ENCODE assay signal across 34 cellular contexts in genomic region chr17:70268383-70268782, GRCh38.
"Had no signal": no experiment of that assay in that cellular context is flagged by ENCODE, and none has a peak within 500 bp of the region (broad histone marks: within the 10 kb centered on the region; RNA-seq: fewer than 3 reads in every experiment).

No MANE protein-coding gene starts in this region.

- ATAC-seq: activated CD4-positive, alpha-beta T cell treated with anti-CD3 and anti-CD28 coated beads for 36 hours; activated CD8-positive, alpha-beta memory T cell treated with anti-CD3 and anti-CD28 coated beads, Interleukin-2, amount 10 ng/mL, durations not matched to agents 7 days and 5 days; activated CD8-positive, alpha-beta T cell treated with anti-CD3 and anti-CD28 coated beads, Interleukin-2, amount 10 ng/mL, durations not matched to agents 7 days and 5 days; activated naive CD4-positive, alpha-beta T cell treated with anti-CD3 and anti-CD28 coated beads, Interleukin-2, amount 50 U/mL, for 72 hours; effector memory CD8-positive, alpha-beta T cell; esophagus mucosa; T-cell had no signal

- FAIRE-seq: frontal cortex had no signal

- DNase-seq: activated CD4-positive, alpha-beta memory T cell treated with anti-CD3 and anti-CD28 coated beads for 36 hours; activated CD4-positive, alpha-beta T cell treated with anti-CD3 and anti-CD28 coated beads for 36 hours; activated CD4-positive, alpha-beta T cell treated with anti-CD3 and anti-CD28 coated beads, Interleukin-2, amount 10 ng/mL, durations not matched to agents 24 days and 14 days; activated CD4-positive, CD25-positive, alpha-beta regulatory T cell; activated CD4-positive, CD25-positive, alpha-beta regulatory T cell treated with anti-CD3 and anti-CD28 coated beads, Interleukin-2, amount 50 U/mL, for 72 hours; activated CD8-positive, alpha-beta memory T cell treated with anti-CD3 and anti-CD28 coated beads, Interleukin-2, amount 10 ng/mL, durations not matched to agents 7 days and 5 days; activated CD8-positive, alpha-beta memory T cell treated with anti-CD3 and anti-CD28 coated beads, Interleukin-2, amount 50 U/mL, for 4 hours; activated CD8-positive, alpha-beta T cell treated with anti-CD3 and anti-CD28 coated beads, Interleukin-2, amount 10 ng/mL, durations not matched to agents 7 days and 5 days; activated gamma-delta T cell; activated naive CD4-positive, alpha-beta T cell; activated naive CD4-positive, alpha-beta T cell treated with anti-CD3 and anti-CD28 coated beads, Interleukin-2, amount 10 ng/mL, durations not matched to agents 7 days and 5 days; activated naive CD8-positive, alpha-beta T cell treated with anti-CD3 and anti-CD28 coated beads, Interleukin-2, amount 10 ng/mL, durations not matched to agents 7 days and 5 days; activated T-cell treated with anti-CD3 and anti-CD28 coated beads, Interleukin-2, amount 50 U/mL, for 1 hour; activated T-cell treated with anti-CD3 and anti-CD28 coated beads, Interleukin-2, amount 50 U/mL, for 48 hours; central memory CD4-positive, alpha-beta T cell; cerebellar nuclear complex; effector CD4-positive, alpha-beta T cell; effector memory CD8-positive, alpha-beta T cell; foreskin fibroblast; SW 1271; T-cell; T1000 had no signal

- H3K4me3 ChIP-seq: ascending aorta, breast epithelium, cardiac muscle cell, coronary artery had no signal

- H3K4me1 ChIP-seq: ascending aorta, breast epithelium had no signal

- H3K27me3 Mint-ChIP-seq: activated CD4-positive, alpha-beta memory T cell treated with anti-CD3 and anti-CD28 coated beads for 36 hours; activated CD4-positive, alpha-beta T cell treated with anti-CD3 and anti-CD28 coated beads for 36 hours; activated CD4-positive, alpha-beta T cell treated with anti-CD3 and anti-CD28 coated beads, Interleukin-2, amount 10 ng/mL, durations not matched to agents 24 days and 14 days; activated CD8-positive, alpha-beta memory T cell treated with anti-CD3 and anti-CD28 coated beads, Interleukin-2, amount 10 ng/mL, durations not matched to agents 7 days and 5 days; activated naive CD4-positive, alpha-beta T cell treated with anti-CD3 and anti-CD28 coated beads, Interleukin-2, amount 10 ng/mL, durations not matched to agents 7 days and 5 days; activated naive CD8-positive, alpha-beta T cell treated with anti-CD3 and anti-CD28 coated beads, Interleukin-2, amount 10 ng/mL, durations not matched to agents 7 days and 5 days; brain; dendritic cell treated with granulocyte-macrophage colony-stimulating factor and Interleukin-4, amounts not matched to agents 40 ng/mL and 50 ng/mL, for 4 days; effector memory CD8-positive, alpha-beta T cell; T-cell had no signal

- H3K4me1 Mint-ChIP-seq: activated CD4-positive, alpha-beta T cell treated with anti-CD3 and anti-CD28 coated beads for 36 hours; activated CD4-positive, alpha-beta T cell treated with anti-CD3 and anti-CD28 coated beads, Interleukin-2, amount 10 ng/mL, durations not matched to agents 24 days and 14 days; activated CD8-positive, alpha-beta memory T cell treated with anti-CD3 and anti-CD28 coated beads, Interleukin-2, amount 10 ng/mL, durations not matched to agents 7 days and 5 days; activated naive CD4-positive, alpha-beta T cell treated with anti-CD3 and anti-CD28 coated beads, Interleukin-2, amount 10 ng/mL, durations not matched to agents 7 days and 5 days; activated naive CD8-positive, alpha-beta T cell treated with anti-CD3 and anti-CD28 coated beads, Interleukin-2, amount 10 ng/mL, durations not matched to agents 7 days and 5 days; brain; T-cell had no signal

- H3K9me3 Mint-ChIP-seq: activated naive CD4-positive, alpha-beta T cell treated with anti-CD3 and anti-CD28 coated beads, Interleukin-2, amount 10 ng/mL, durations not matched to agents 7 days and 5 days; activated naive CD8-positive, alpha-beta T cell treated with anti-CD3 and anti-CD28 coated beads, Interleukin-2, amount 10 ng/mL, durations not matched to agents 7 days and 5 days; brain had no signal

- H3K9me3 ChIP-seq: ascending aorta, breast epithelium had no signal

- H3K27ac Mint-ChIP-seq: activated CD4-positive, alpha-beta memory T cell treated with anti-CD3 and anti-CD28 coated beads for 36 hours; activated CD4-positive, alpha-beta T cell treated with anti-CD3 and anti-CD28 coated beads for 36 hours; activated CD4-positive, alpha-beta T cell treated with anti-CD3 and anti-CD28 coated beads, Interleukin-2, amount 10 ng/mL, durations not matched to agents 24 days and 14 days; activated CD8-positive, alpha-beta memory T cell treated with anti-CD3 and anti-CD28 coated beads, Interleukin-2, amount 10 ng/mL, durations not matched to agents 7 days and 5 days; activated CD8-positive, alpha-beta T cell treated with anti-CD3 and anti-CD28 coated beads, Interleukin-2, amount 10 ng/mL, durations not matched to agents 7 days and 5 days; activated naive CD4-positive, alpha-beta T cell treated with anti-CD3 and anti-CD28 coated beads, Interleukin-2, amount 10 ng/mL, durations not matched to agents 7 days and 5 days; activated naive CD4-positive, alpha-beta T cell treated with anti-CD3 and anti-CD28 coated beads, Interleukin-2, amount 50 U/mL, for 72 hours; activated naive CD8-positive, alpha-beta T cell treated with anti-CD3 and anti-CD28 coated beads, Interleukin-2, amount 10 ng/mL, durations not matched to agents 7 days and 5 days; brain; dendritic cell treated with granulocyte-macrophage colony-stimulating factor and Interleukin-4, amounts not matched to agents 40 ng/mL and 50 ng/mL, for 4 days; effector memory CD8-positive, alpha-beta T cell; T-cell; T-helper 1 cell treated with Interleukin-12 subunit alpha and Interleukin-12 subunit beta and Interleukin-4 antibody, amounts not matched to agents 30 μg/mL and 1 μg/mL, for 36 hours; T-helper 2 cell treated with Interferon-gamma antibody and Interleukin-4, amounts not matched to agents 5 μg/mL and 100 μg/mL, for 36 hours had no signal

- H3K36me3 ChIP-seq: ascending aorta, breast epithelium, cardiac muscle cell had no signal

- H3K4me3 Mint-ChIP-seq: activated CD4-positive, alpha-beta memory T cell treated with anti-CD3 and anti-CD28 coated beads for 36 hours; activated CD4-positive, alpha-beta T cell treated with anti-CD3 and anti-CD28 coated beads for 36 hours; activated CD4-positive, alpha-beta T cell treated with anti-CD3 and anti-CD28 coated beads, Interleukin-2, amount 10 ng/mL, durations not matched to agents 24 days and 14 days; activated CD8-positive, alpha-beta memory T cell treated with anti-CD3 and anti-CD28 coated beads, Interleukin-2, amount 10 ng/mL, durations not matched to agents 7 days and 5 days; activated CD8-positive, alpha-beta T cell treated with anti-CD3 and anti-CD28 coated beads, Interleukin-2, amount 10 ng/mL, durations not matched to agents 7 days and 5 days; activated naive CD4-positive, alpha-beta T cell treated with anti-CD3 and anti-CD28 coated beads, Interleukin-2, amount 10 ng/mL, durations not matched to agents 7 days and 5 days; activated naive CD8-positive, alpha-beta T cell treated with anti-CD3 and anti-CD28 coated beads, Interleukin-2, amount 10 ng/mL, durations not matched to agents 7 days and 5 days; brain; dendritic cell treated with granulocyte-macrophage colony-stimulating factor and Interleukin-4, amounts not matched to agents 40 ng/mL and 50 ng/mL, for 4 days; effector memory CD8-positive, alpha-beta T cell; T-cell; T-helper 1 cell treated with Interleukin-12 subunit alpha and Interleukin-12 subunit beta and Interleukin-4 antibody, amounts not matched to agents 30 μg/mL and 1 μg/mL, for 36 hours; T-helper 2 cell treated with Interferon-gamma antibody and Interleukin-4, amounts not matched to agents 5 μg/mL and 100 μg/mL, for 36 hours had no signal

- H3K27me3 ChIP-seq: ascending aorta, breast epithelium, cardiac muscle cell had no signal

- H3K27ac ChIP-seq: ascending aorta, breast epithelium, cardiac muscle cell, coronary artery, epithelial cell of prostate had no signal

- H3K36me3 Mint-ChIP-seq: activated CD4-positive, alpha-beta memory T cell treated with anti-CD3 and anti-CD28 coated beads for 36 hours; activated CD8-positive, alpha-beta memory T cell treated with anti-CD3 and anti-CD28 coated beads, Interleukin-2, amount 10 ng/mL, durations not matched to agents 7 days and 5 days; activated naive CD4-positive, alpha-beta T cell treated with anti-CD3 and anti-CD28 coated beads, Interleukin-2, amount 10 ng/mL, durations not matched to agents 7 days and 5 days; activated naive CD4-positive, alpha-beta T cell treated with anti-CD3 and anti-CD28 coated beads, Interleukin-2, amount 50 U/mL, for 72 hours; activated naive CD8-positive, alpha-beta T cell treated with anti-CD3 and anti-CD28 coated beads, Interleukin-2, amount 10 ng/mL, durations not matched to agents 7 days and 5 days; brain; T-cell had no signal
